8 cellular contexts compared by ENCODE assay signal in the genomic region with DNA sequence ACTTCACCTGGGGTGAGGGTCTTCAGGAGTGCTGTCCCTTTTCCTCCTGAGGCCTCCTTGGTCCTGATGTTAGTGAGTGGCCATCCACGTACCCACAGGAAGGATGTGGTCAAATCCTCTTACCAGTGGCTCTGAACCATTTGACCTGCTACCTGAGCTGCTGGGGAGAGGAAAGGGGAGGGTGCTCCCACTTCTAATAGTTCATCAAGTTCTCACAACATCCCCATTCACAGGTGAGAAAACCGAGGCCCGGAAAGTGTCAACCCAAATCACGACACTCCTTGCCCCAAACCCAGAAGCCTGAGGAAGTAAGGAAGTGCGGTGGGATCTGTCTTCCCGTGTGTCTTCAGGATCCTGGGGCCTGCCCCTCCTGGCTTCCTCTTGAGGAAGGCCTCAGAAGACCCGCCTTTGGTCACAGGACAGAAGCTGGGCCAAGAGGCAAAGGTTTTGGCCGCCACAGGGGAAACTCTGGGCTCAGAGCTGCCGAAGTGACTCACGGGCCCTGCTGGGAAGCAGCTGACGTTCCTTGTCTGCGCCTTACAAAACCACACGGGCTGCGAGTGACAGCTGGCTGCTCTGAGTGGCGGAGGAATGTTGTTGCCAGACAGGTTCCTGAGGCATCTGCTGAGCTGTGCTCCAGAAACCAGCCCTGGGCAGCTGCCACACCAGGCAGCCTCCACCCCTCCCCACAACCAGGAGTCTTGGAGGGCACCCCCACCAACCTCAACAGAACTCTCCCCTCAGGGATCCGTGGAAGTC. TPM values are rescaled to one million over a fixed set of nuclear protein-coding genes. Genes with fewer than 3 reads are reported as not detected.
DNase-seq lines count a peak whose midpoint lies in the region; ATAC-seq and TF ChIP-seq lines count a peak whose summit lies in the region.

No MANE protein-coding gene starts in this region.

- no peak overlapping the region for H3K4me3 ChIP-seq in heart left ventricle
- no peak overlapping the region for H3K4me3 ChIP-seq in prostate gland

- TF ChIP-seq CTCF in heart left ventricle (IDR thresholded peaks at IDR 0.05), result no peak
- peak in 1 of 4 experiments; percentile 2 for TF ChIP-seq CTCF in prostate gland (IDR thresholded peaks at IDR 0.05)

- ATAC-seq in HG02588 (IDR thresholded peaks at IDR 0.05; ENCODE audit: unreplicated experiment), result peak; percentile 53
- peak; percentile 94 to 98 (median 98) for ATAC-seq in heart left ventricle
- no peak for ATAC-seq in GM18861 (IDR thresholded peaks at IDR 0.05; ENCODE audit: unreplicated experiment)

- H3K27ac ChIP-seq in adipose tissue (ENCODE audit: low read depth, low read length), result peak overlapping the region; percentile 47
- H3K27ac ChIP-seq in heart left ventricle, result peak overlapping the region; percentile 16 to 90 (median 86)
- peak overlapping the region; percentile 66 to 78 for H3K27ac ChIP-seq in prostate gland

- TF ChIP-seq POLR2A in heart left ventricle (IDR thresholded peaks at IDR 0.05) (peak in 1 of 2 donors; percentile 32), prostate gland (IDR thresholded peaks at IDR 0.05) (no peak)

- H3K36me3 ChIP-seq in heart left ventricle (no peaks in the 10 kb centered on the region), prostate gland (no peaks in the 10 kb centered on the region)

- WGBS in adipose tissue, 3 donors, result 22 to 25% (median 22%) methylated on average over 16 of the region's 16 CpGs
- 18 to 27% (median 20%) methylated on average over 13 to 16 of the region's 16 CpGs for WGBS in heart left ventricle, 4 donors
- 35% methylated on average over 16 of the region's 16 CpGs for WGBS in prostate gland

- intact Hi-C loops in heart left ventricle (cut with DNase I) (loop anchor here in 1 of 10 donors (5.0 kb wide), 1 partner anchor 41 kb away; no protein-coding TSS in a partner anchor), prostate gland (cut with DNase I) (no loop called here)

- H3K27me3 ChIP-seq in heart left ventricle (no peaks in the 10 kb centered on the region), prostate gland (replicated peaks; ENCODE audit: insufficient read depth) (no peaks in the 10 kb centered on the region)

- DNase-seq in DMS 273 treated with DMSO at 0.1 percent for 48 hours (lab: John Stamatoyannopoulos, UW) (peak; percentile 90), NOMO-1 (lab: John Stamatoyannopoulos, UW; ENCODE audit: unreplicated experiment in 2 of 2) (peak; percentile 47 to 53), heart left ventricle (peak; percentile 86 to 97 (median 92)), prostate gland (ENCODE audit: low spot score) (peak; percentile 97), GF-D8 (lab: John Stamatoyannopoulos, UW) (no peak)

- peaks cover 7 to 23% (median 17%) of the 10 kb centered on the region in 12 donors for H3K4me1 ChIP-seq in heart left ventricle
- no peaks in the 10 kb centered on the region for H3K4me1 ChIP-seq in prostate gland (replicated peaks)

- H3K9me3 ChIP-seq in heart left ventricle (no peaks in the 10 kb centered on the region), prostate gland (no peaks in the 10 kb centered on the region)

RNA-seq across cellular contexts. Expression of a gene that starts 13.9 kb away (rescaled TPM):
- polyA plus RNA-seq in adipose tissue (10 to 100 TPM; 21.9 to 35.1 (median 31.6) TPM), heart left ventricle (10 to 100 TPM; 61.1 to 64.4 TPM)
- total RNA-seq in heart left ventricle (100 to 1,000 TPM in 1 of 9 donors, 10 to 100 TPM in 8; 46.1 to 105 (median 66.8) TPM), prostate gland (10 to 100 TPM; 16.3 to 79.5 TPM)
